Comparison of ENCODE assay signal across 10 cellular contexts in the genomic region with DNA sequence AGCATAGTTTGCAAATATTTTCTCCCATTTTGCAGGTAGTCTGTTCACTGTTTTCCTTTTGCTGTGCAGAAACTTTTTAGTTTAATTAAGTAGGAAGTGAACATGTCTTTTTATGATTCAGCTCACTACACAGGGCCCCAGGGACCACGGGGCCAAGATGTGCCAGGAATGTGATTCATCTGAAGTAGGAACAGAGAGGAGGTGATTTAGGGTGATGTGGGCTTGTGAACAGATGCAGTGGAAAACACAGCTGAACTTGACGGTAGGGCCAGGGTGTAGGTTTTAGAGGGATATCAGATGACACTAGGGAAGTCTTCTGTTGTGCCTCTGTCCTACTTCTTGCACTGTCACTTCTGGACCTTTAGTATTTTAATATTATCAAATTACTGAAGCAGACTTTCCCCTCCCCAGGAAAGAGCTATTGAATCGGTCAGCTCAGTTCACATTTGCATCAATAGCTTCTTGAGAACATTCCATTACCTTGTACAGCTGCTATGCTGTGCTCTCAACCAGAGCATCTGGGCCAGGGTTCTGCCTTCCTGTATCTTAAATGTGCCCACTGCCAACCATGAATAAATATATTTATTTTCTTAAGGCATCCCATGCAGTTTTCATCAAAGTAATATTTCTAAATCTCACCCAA.
DNase-seq lines count a peak whose midpoint lies in the region; ATAC-seq and TF ChIP-seq lines count a peak whose summit lies in the region.
"Had no signal": no experiment of that assay in that cellular context is flagged by ENCODE, and none has a peak within 500 bp of the region (broad histone marks: within the 10 kb centered on the region; RNA-seq: fewer than 3 reads in every experiment).

No MANE protein-coding gene starts in this region.

- TF ChIP-seq POLR2A in breast epithelium (IDR thresholded peaks at IDR 0.05) (no peak), heart left ventricle (IDR thresholded peaks at IDR 0.05) (no peak), tibial nerve (IDR thresholded peaks at IDR 0.05) (no peak)

- no peaks in the 10 kb centered on the region for H3K4me1 ChIP-seq in breast epithelium
- peaks cover 0 to 27% (median 2%) of the 10 kb centered on the region in 12 donors for H3K4me1 ChIP-seq in heart left ventricle
- peaks cover 0 to 16% (median 2%) of the 10 kb centered on the region in 4 donors for H3K4me1 ChIP-seq in tibial nerve

- ATAC-seq in activated B cell treated with CpG ODN at 0.5 μM for 24 hours (ENCODE audit: low read depth) (peak; percentile 55), heart left ventricle (peak; percentile 74 to 91 (median 79)), GM18873 (IDR thresholded peaks at IDR 0.05; ENCODE audit: low FRiP score, unreplicated experiment) (no peak), GM18502 (IDR thresholded peaks at IDR 0.05; ENCODE audit: poor library complexity, unreplicated experiment) (no peak)

- CTCF ChIA-PET in MCF 10A (lab: Yijun Ruan, JAX) = interaction anchor here (0.6 to 2.0 kb wide), 9 partner anchors 9 to 103 kb away, joined by 3 to 10 read pairs (median 4); partner anchors contain the start of gene OSBPL3
- CTCF ChIA-PET in activated B cell treated with CpG ODN at 0.5 μM for 24 hours (lab: Charles Lee) = interaction anchor here (0.9 to 1.5 kb wide), 4 partner anchors 11 to 96 kb away, joined by 3 to 5 read pairs (median 4); no protein-coding TSS in a partner anchor

- no peaks in the 10 kb centered on the region for H3K27me3 ChIP-seq in breast epithelium
- H3K27me3 ChIP-seq in heart left ventricle = no peaks in the 10 kb centered on the region
- no peaks in the 10 kb centered on the region for H3K27me3 ChIP-seq in tibial nerve

- peaks cover 11% of the 10 kb centered on the region for H3K4me1 Mint-ChIP-seq in MCF 10A (ENCODE audit: insufficient read depth, unreplicated experiment)
- peaks cover 36% of the 10 kb centered on the region for H3K4me1 Mint-ChIP-seq in activated B cell treated with CpG ODN at 0.5 μM for 24 hours

- H3K4me3 Mint-ChIP-seq in MCF 10A (ENCODE audit: unreplicated experiment) (no peak overlapping the region), activated B cell treated with CpG ODN at 0.5 μM for 24 hours (no peak overlapping the region)

- H3K36me3 Mint-ChIP-seq in MCF 10A (ENCODE audit: insufficient read depth, unreplicated experiment) = peaks cover 36% of the 10 kb centered on the region
- H3K36me3 Mint-ChIP-seq in activated B cell treated with CpG ODN at 0.5 μM for 24 hours (ENCODE audit: low read depth) = peaks cover 12% of the 10 kb centered on the region

- intact Hi-C loops in MCF 10A (cut with micrococcal nuclease) = no loop called here
- intact Hi-C loops in breast epithelium (cut with DNase I; ENCODE audit: low total_unique reads) = no loop called here
- intact Hi-C loops in activated B cell treated with CpG ODN at 0.5 μM for 24 hours (cut with micrococcal nuclease) = loop anchor here (2.0 kb wide), 1 partner anchor 14 kb away; no protein-coding TSS in a partner anchor
- intact Hi-C loops in heart left ventricle (cut with DNase I) = loop anchor here in 1 of 10 donors (5.0 kb wide), 1 partner anchor 41 kb away; no protein-coding TSS in a partner anchor

- TF ChIP-seq CTCF in MCF 10A (IDR thresholded peaks at IDR 0.05; ENCODE audit: unreplicated experiment) = no peak
- no peak for TF ChIP-seq CTCF in breast epithelium (IDR thresholded peaks at IDR 0.05)
- no peak for TF ChIP-seq CTCF in activated B cell treated with CpG ODN at 0.5 μM for 24 hours (IDR thresholded peaks at IDR 0.05)
- TF ChIP-seq CTCF in heart left ventricle (IDR thresholded peaks at IDR 0.05) = no peak
- TF ChIP-seq CTCF in tibial nerve (IDR thresholded peaks at IDR 0.05) = no peak

- H3K27ac ChIP-seq in breast epithelium (no peak overlapping the region), heart left ventricle (peak overlapping the region in 1 of 12 donors; percentile 33), tibial nerve (no peak overlapping the region)

- H3K27ac Mint-ChIP-seq in MCF 10A (ENCODE audit: low read depth, unreplicated experiment) (peak overlapping the region; percentile 3), activated B cell treated with CpG ODN at 0.5 μM for 24 hours (no peak overlapping the region)

- H3K36me3 ChIP-seq in breast epithelium (no peaks in the 10 kb centered on the region), heart left ventricle (peaks cover 0 to 5% (median 0%) of the 10 kb centered on the region in 9 donors), tibial nerve (no peaks in the 10 kb centered on the region)

- no peaks in the 10 kb centered on the region for H3K9me3 ChIP-seq in breast epithelium
- no peaks in the 10 kb centered on the region for H3K9me3 ChIP-seq in heart left ventricle
- no peaks in the 10 kb centered on the region for H3K9me3 ChIP-seq in tibial nerve

- H3K27me3 Mint-ChIP-seq in MCF 10A (ENCODE audit: insufficient read depth, unreplicated experiment) = no peaks in the 10 kb centered on the region
- H3K27me3 Mint-ChIP-seq in activated B cell treated with CpG ODN at 0.5 μM for 24 hours = no peaks in the 10 kb centered on the region

- DNase-seq in MCF 10A (ENCODE audit: unreplicated experiment) (peak; percentile 73), breast epithelium (ENCODE audit: low spot score in 2 of 2) (no peak), activated B cell treated with CpG ODN at 0.5 μM for 24 hours (no peak), heart left ventricle (peak; percentile 33 to 74 (median 65)), tibial nerve (ENCODE audit: low spot score in 2 of 2) (peak; percentile 31 to 73), NOMO-1 treated with dmso at 0.1 percent for 144 hours (lab: John Stamatoyannopoulos, UW; ENCODE audit: unreplicated experiment) (no peak)
- DNase-seq: cerebellar nuclear complex, trophoblast cell had no signal

- POLR2A ChIA-PET in MCF 10A (lab: Yijun Ruan, JAX) (interaction anchor here (0.8 to 3.0 kb wide), 10 partner anchors 9 to 98 kb away, joined by 3 to 16 read pairs (median 6); partner anchors contain the start of gene OSBPL3), activated B cell treated with CpG ODN at 0.5 μM for 24 hours (lab: Charles Lee) (interaction anchor here (0.5 to 1.7 kb wide), 5 partner anchors 10 to 108 kb away, joined by 3 to 5 read pairs (median 3); no protein-coding TSS in a partner anchor)

- BruUV-seq in MCF 10A (replicated peaks; lab: Mats Ljungman, UMichigan) = no TSS peak

- H3K4me3 ChIP-seq in breast epithelium (no peak overlapping the region), heart left ventricle (no peak overlapping the region), tibial nerve (no peak overlapping the region)

- TF ChIP-seq EP300 in tibial nerve (IDR thresholded peaks at IDR 0.05) = no peak

- WGBS in heart left ventricle, 4 donors = 21 to 37% (median 25%) methylated on average over 3 of the region's 3 CpGs
- WGBS in tibial nerve, 2 donors = 17 to 25% methylated on average over 3 of the region's 3 CpGs

- no peaks in the 10 kb centered on the region for H3K9me3 Mint-ChIP-seq in MCF 10A (ENCODE audit: unreplicated experiment)
- H3K9me3 Mint-ChIP-seq in activated B cell treated with CpG ODN at 0.5 μM for 24 hours = no peaks in the 10 kb centered on the region

Comparison
In these comparisons a context has a peak if more than half of its experiments do, and no peak if none do; other contexts are left out.
1. DNase-seq: peak in MCF 10A (single experiment), heart left ventricle (5 of 5) and tibial nerve (2 of 2); none in breast epithelium (0 of 2), activated B cell treated with CpG ODN at 0.5 μM for 24 hours (single experiment) and NOMO-1 treated with dmso at 0.1 percent for 144 hours (single experiment).
2. ATAC-seq: peak in activated B cell treated with CpG ODN at 0.5 μM for 24 hours (single experiment) and heart left ventricle (4 of 4); none in GM18873 (single experiment) and GM18502 (single experiment).